Comparison of ENCODE assay signal across 8 cellular contexts in genomic region chr9:92808726-92809451, GRCh38. TPM values are rescaled to one million over a fixed set of nuclear protein-coding genes. Genes with fewer than 3 reads are reported as not detected.
DNase-seq lines count a peak whose midpoint lies in the region; ATAC-seq and TF ChIP-seq lines count a peak whose summit lies in the region.

No MANE protein-coding gene starts in this region.

- H3K27ac ChIP-seq in esophagus muscularis mucosa (replicated peaks in 1 of 4) (no peak overlapping the region), thoracic aorta (no peak overlapping the region)
- no peak overlapping the region for H3K27ac ChIP-seq in naive thymus-derived CD4-positive, alpha-beta T cell (ENCODE audit: low read depth, low read length)

- H3K27me3 Mint-ChIP-seq in activated T-cell treated with anti-CD3 and anti-CD28 coated beads, Interleukin-2, amount 50 U/mL, for 24 hours = peaks cover 65% of the 10 kb centered on the region
- peaks cover 54 to 64% (median 60%) of the 10 kb centered on the region in 5 donors for H3K27me3 Mint-ChIP-seq in naive thymus-derived CD4-positive, alpha-beta T cell

- H3K36me3 Mint-ChIP-seq in activated T-cell treated with anti-CD3 and anti-CD28 coated beads, Interleukin-2, amount 50 U/mL, for 24 hours (ENCODE audit: low read depth) = peaks cover 2% of the 10 kb centered on the region
- peaks cover 0 to 2% (median 0%) of the 10 kb centered on the region in 5 donors for H3K36me3 Mint-ChIP-seq in naive thymus-derived CD4-positive, alpha-beta T cell

- peak overlapping the region; percentile 81 for H3K27ac Mint-ChIP-seq in activated T-cell treated with anti-CD3 and anti-CD28 coated beads, Interleukin-2, amount 50 U/mL, for 24 hours
- H3K27ac Mint-ChIP-seq in naive thymus-derived CD4-positive, alpha-beta T cell = peak overlapping the region in 2 of 9 donors; percentile 36 to 58

- H3K9me3 Mint-ChIP-seq in activated T-cell treated with anti-CD3 and anti-CD28 coated beads, Interleukin-2, amount 50 U/mL, for 24 hours = no peaks in the 10 kb centered on the region
- no peaks in the 10 kb centered on the region for H3K9me3 Mint-ChIP-seq in naive thymus-derived CD4-positive, alpha-beta T cell

- H3K27me3 ChIP-seq in esophagus muscularis mucosa (peaks cover 22 to 98% (median 76%) of the 10 kb centered on the region in 4 donors), thoracic aorta (replicated peaks; ENCODE audit: insufficient read depth) (peaks cover 34% of the 10 kb centered on the region)
- H3K27me3 ChIP-seq in naive thymus-derived CD4-positive, alpha-beta T cell (ENCODE audit: control insufficient read depth in 2 of 2, insufficient read depth in 2 of 2, low read length in 2 of 2) = peaks cover 23 to 36% of the 10 kb centered on the region in 2 donors

- CTCF ChIA-PET in naive thymus-derived CD4-positive, alpha-beta T cell (lab: Charles Lee) = interaction anchor here (0.9 to 1.1 kb wide), 2 partner anchors 73 to 139 kb away, joined by 3 read pairs; no protein-coding TSS in a partner anchor

- intact Hi-C loops in esophagus muscularis mucosa (cut with DNase I) = no loop called here
- intact Hi-C loops in naive thymus-derived CD4-positive, alpha-beta T cell (cut with micrococcal nuclease) = loop anchor here (1.0 to 5.0 kb wide), 4 partner anchors 44 to 92 kb away; partner anchors contain the start of genes BICD2 (in 1 of the 2) and ZNF484 (in 1 of the 2)

- TF ChIP-seq POLR2A in esophagus muscularis mucosa (IDR thresholded peaks at IDR 0.05; ENCODE audit: low read depth) = no peak

- H3K4me3 Mint-ChIP-seq in activated T-cell treated with anti-CD3 and anti-CD28 coated beads, Interleukin-2, amount 50 U/mL, for 24 hours = peak overlapping the region; percentile 80
- peak overlapping the region; percentile 71 to 89 (median 86) for H3K4me3 Mint-ChIP-seq in naive thymus-derived CD4-positive, alpha-beta T cell

- POLR2A ChIA-PET in naive thymus-derived CD4-positive, alpha-beta T cell (lab: Charles Lee) = interaction anchor here (0.9 to 1.5 kb wide), 3 partner anchors 21 to 250 kb away, joined by 3 read pairs; no protein-coding TSS in a partner anchor

- H3K9me3 ChIP-seq in esophagus muscularis mucosa (no peaks in the 10 kb centered on the region), thoracic aorta (no peaks in the 10 kb centered on the region)
- H3K9me3 ChIP-seq in naive thymus-derived CD4-positive, alpha-beta T cell (ENCODE audit: control insufficient read depth in 2 of 3, low read length in 3 of 3) = no peaks in the 10 kb centered on the region

- no peak for TF ChIP-seq EP300 in esophagus muscularis mucosa (IDR thresholded peaks at IDR 0.05)

- WGBS in esophagus muscularis mucosa = 3% methylated on average over 6 of the region's 60 CpGs

- TF ChIP-seq CTCF in AG09319 (IDR thresholded peaks at IDR 0.05; ENCODE audit: low read depth, low read length) = peak; percentile 35
- TF ChIP-seq CTCF in esophagus muscularis mucosa (IDR thresholded peaks at IDR 0.05) = peak in 1 of 3 experiments; percentile 17
- peak; percentile 38 for TF ChIP-seq CTCF in thoracic aorta (IDR thresholded peaks at IDR 0.05)

- H3K4me3 ChIP-seq in esophagus muscularis mucosa (peak overlapping the region; percentile 29 to 50 (median 32)), thoracic aorta (peak overlapping the region; percentile 64)
- peak overlapping the region; percentile 57 for H3K4me3 ChIP-seq in naive thymus-derived CD4-positive, alpha-beta T cell (ENCODE audit: low read length)

- ATAC-seq in GM19372 (IDR thresholded peaks at IDR 0.05; ENCODE audit: low read depth, unreplicated experiment) = peak; percentile 56
- peak; percentile 66 for ATAC-seq in naive thymus-derived CD4-positive, alpha-beta T cell
- no peak for ATAC-seq in thoracic aorta (ENCODE audit: insufficient number of reproducible peaks, low FRiP score, low read depth)
- no peak for ATAC-seq in HG03025 (IDR thresholded peaks at IDR 0.05; ENCODE audit: low FRiP score, unreplicated experiment)

- peaks cover 20% of the 10 kb centered on the region for H3K4me1 Mint-ChIP-seq in activated T-cell treated with anti-CD3 and anti-CD28 coated beads, Interleukin-2, amount 50 U/mL, for 24 hours (ENCODE audit: low read depth)
- H3K4me1 Mint-ChIP-seq in naive thymus-derived CD4-positive, alpha-beta T cell = peaks cover 7 to 28% (median 10%) of the 10 kb centered on the region in 7 donors

- no peaks in the 10 kb centered on the region for H3K36me3 ChIP-seq in esophagus muscularis mucosa
- H3K36me3 ChIP-seq in naive thymus-derived CD4-positive, alpha-beta T cell (ENCODE audit: control insufficient read depth in 2 of 3, insufficient read depth in 3 of 3, low read length in 3 of 3) = no peaks in the 10 kb centered on the region
- H3K36me3 ChIP-seq in thoracic aorta = no peaks in the 10 kb centered on the region

- DNase-seq in AG09319 (ENCODE audit: extremely low read depth, low read depth) (peak; percentile 22), NCI-H524 (lab: John Stamatoyannopoulos, UW) (peak; percentile 82 to 87), esophagus muscularis mucosa (ENCODE audit: extremely low spot score) (no peak), thoracic aorta (ENCODE audit: low spot score) (no peak)
- peak; percentile 76 for DNase-seq in activated T-cell treated with anti-CD3 and anti-CD28 coated beads, Interleukin-2, amount 50 U/mL, for 24 hours
- DNase-seq in naive thymus-derived CD4-positive, alpha-beta T cell = peak; percentile 16 to 72 (median 44)

- peaks cover 30 to 32% (median 31%) of the 10 kb centered on the region in 4 donors for H3K4me1 ChIP-seq in esophagus muscularis mucosa
- peaks cover 6% of the 10 kb centered on the region in 2 donors for H3K4me1 ChIP-seq in naive thymus-derived CD4-positive, alpha-beta T cell (ENCODE audit: control insufficient read depth in 2 of 2, insufficient read depth in 2 of 2, low read length in 2 of 2)
- peaks cover 18 to 29% of the 10 kb centered on the region in 2 donors for H3K4me1 ChIP-seq in thoracic aorta (ENCODE audit: control insufficient read depth in 1 of 2, low read depth in 2 of 2)

RNA-seq across cellular contexts. Expression of gene BICD2, which starts 44.3 kb away (rescaled TPM):
- total RNA-seq in esophagus muscularis mucosa (10 to 100 TPM; 44.0 to 72.5 (median 57.3) TPM), thoracic aorta (10 to 100 TPM; 52.1 to 57.7 TPM)
- total RNA-seq in naive thymus-derived CD4-positive, alpha-beta T cell = 10 to 100 TPM; 20.2 to 28.8 (median 28.0) TPM
- 10 to 100 TPM in 1 of 2 donors, 1 to 10 TPM in 1; 7.4 to 20.8 TPM for polyA plus RNA-seq in naive thymus-derived CD4-positive, alpha-beta T cell

Comparison
In these comparisons a context has a peak if more than half of its experiments do, and no peak if none do; other contexts are left out.
1. DNase-seq: peak in AG09319 (single experiment), NCI-H524 (2 of 2), activated T-cell treated with anti-CD3 and anti-CD28 coated beads, Interleukin-2, amount 50 U/mL, for 24 hours (single experiment) and naive thymus-derived CD4-positive, alpha-beta T cell (9 of 9); none in esophagus muscularis mucosa (single experiment) and thoracic aorta (single experiment).
2. ATAC-seq: peak in GM19372 (single experiment) and naive thymus-derived CD4-positive, alpha-beta T cell (single experiment); none in thoracic aorta (single experiment) and HG03025 (single experiment).
3. Peak in every context shown above with its lines, with median percentiles within 50 percentile points of each other: H3K4me3 ChIP-seq.